Comparison of ENCODE assay signal across 1 cellular context in genomic region chr6:17741507-17741906, GRCh38.
TF ChIP-seq lines count a peak whose summit lies in the region.

No MANE protein-coding gene starts in this region.

TF ChIP-seq in HepG2, 621 proteins besides CTCF, POLR2A, EP300 and RAD21 (continued from another document):
- no peak for TF ChIP-seq KLF9 (CRISPR knock-in tag; IDR thresholded peaks at IDR 0.05; ENCODE audit: low read depth)
- TF ChIP-seq ZNF292 (CRISPR knock-in tag; IDR thresholded peaks at IDR 0.05; ENCODE audit: borderline replicate concordance, low read depth), result no peak
- TF ChIP-seq NR2C2 (CRISPR knock-in tag; IDR thresholded peaks at IDR 0.05; ENCODE audit: borderline replicate concordance), result no peak
- no peak for TF ChIP-seq ZNF570 (CRISPR knock-in tag; IDR thresholded peaks at IDR 0.05; ENCODE audit: borderline replicate concordance)
- no peak for TF ChIP-seq MLXIP (CRISPR knock-in tag; IDR thresholded peaks at IDR 0.05; ENCODE audit: borderline replicate concordance)
